Comparison of ENCODE assay signal across 1 cellular context in the genomic region with DNA sequence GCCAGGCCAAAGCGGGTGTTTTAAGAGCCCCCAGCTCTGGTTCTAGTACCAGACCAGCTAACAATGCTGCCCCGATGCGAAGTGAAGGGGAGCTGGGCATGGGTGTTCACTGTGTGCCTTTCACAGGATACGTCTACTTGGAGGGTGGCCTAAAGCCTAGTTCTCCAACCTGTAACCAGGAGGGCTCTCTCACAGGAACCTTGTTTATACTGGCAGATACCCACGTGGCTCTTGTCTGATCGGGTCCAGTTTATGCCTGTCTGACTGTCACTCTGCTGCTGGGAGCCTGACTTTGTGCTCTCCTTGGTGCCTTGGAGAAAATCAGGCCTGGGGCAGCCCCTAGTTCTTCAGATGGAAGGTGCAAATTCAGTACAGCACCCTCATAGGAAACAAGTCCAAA.
TF ChIP-seq lines count a peak whose summit lies in the region.

No MANE protein-coding gene starts in this region.

TF ChIP-seq in IMR-90, 13 proteins besides CTCF, POLR2A, EP300 and RAD21 (continued from another document):
- TF ChIP-seq, protein P1, sequence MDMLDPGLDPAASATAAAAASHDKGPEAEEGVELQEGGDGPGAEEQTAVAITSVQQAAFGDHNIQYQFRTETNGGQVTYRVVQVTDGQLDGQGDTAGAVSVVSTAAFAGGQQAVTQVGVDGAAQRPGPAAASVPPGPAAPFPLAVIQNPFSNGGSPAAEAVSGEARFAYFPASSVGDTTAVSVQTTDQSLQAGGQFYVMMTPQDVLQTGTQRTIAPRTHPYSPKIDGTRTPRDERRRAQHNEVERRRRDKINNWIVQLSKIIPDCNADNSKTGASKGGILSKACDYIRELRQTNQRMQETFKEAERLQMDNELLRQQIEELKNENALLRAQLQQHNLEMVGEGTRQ (IDR thresholded peaks at IDR 0.05; ENCODE audit: low read depth, low read length) = no peak
- no peak for TF ChIP-seq NFE2L2 (IDR thresholded peaks at IDR 0.05; ENCODE audit: low read depth, low read length)
- no peak for TF ChIP-seq SMC3 (IDR thresholded peaks at IDR 0.05; ENCODE audit: low read depth, low read length)
